ENCODE assay signal across 34 cellular contexts in genomic region chr13:87878706-87879105, GRCh38.
"Had no signal": no experiment of that assay in that cellular context is flagged by ENCODE, and none has a peak within 500 bp of the region (broad histone marks: within the 10 kb centered on the region; RNA-seq: fewer than 3 reads in every experiment).

No MANE protein-coding gene starts in this region.

- H3K27ac ChIP-seq: breast epithelium, cardiac muscle cell, colonic mucosa, epithelial cell of prostate, esophagus squamous epithelium, gastroesophageal sphincter, heart right ventricle had no signal

- H3K4me3 Mint-ChIP-seq: activated CD4-positive, alpha-beta memory T cell treated with anti-CD3 and anti-CD28 coated beads for 36 hours; activated CD4-positive, alpha-beta T cell treated with anti-CD3 and anti-CD28 coated beads for 36 hours; activated CD4-positive, alpha-beta T cell treated with anti-CD3 and anti-CD28 coated beads, Interleukin-2, amount 10 ng/mL, durations not matched to agents 24 days and 14 days; activated CD8-positive, alpha-beta memory T cell treated with anti-CD3 and anti-CD28 coated beads, Interleukin-2, amount 10 ng/mL, durations not matched to agents 7 days and 5 days; activated CD8-positive, alpha-beta T cell treated with anti-CD3 and anti-CD28 coated beads, Interleukin-2, amount 10 ng/mL, durations not matched to agents 7 days and 5 days; activated naive CD4-positive, alpha-beta T cell treated with anti-CD3 and anti-CD28 coated beads, Interleukin-2, amount 10 ng/mL, durations not matched to agents 7 days and 5 days; activated naive CD8-positive, alpha-beta T cell treated with anti-CD3 and anti-CD28 coated beads, Interleukin-2, amount 10 ng/mL, durations not matched to agents 7 days and 5 days; activated T-helper 1 cell treated with anti-CD3 and anti-CD28 coated beads, Interleukin-12 subunit alpha, Interleukin-12 subunit beta, Interleukin-2, Interleukin-4 antibody, amounts not matched to agents 30 ng/mL and 10 ng/mL and 1 ng/mL, durations not matched to agents 14 hours and 24 hours and 36 hours; brain had no signal

- DNase-seq: activated CD4-positive, alpha-beta memory T cell treated with anti-CD3 and anti-CD28 coated beads for 36 hours; activated CD4-positive, alpha-beta T cell treated with anti-CD3 and anti-CD28 coated beads for 36 hours; activated CD4-positive, alpha-beta T cell treated with anti-CD3 and anti-CD28 coated beads, Interleukin-2, amount 10 ng/mL, durations not matched to agents 24 days and 14 days; activated CD4-positive, CD25-positive, alpha-beta regulatory T cell; activated CD4-positive, CD25-positive, alpha-beta regulatory T cell treated with anti-CD3 and anti-CD28 coated beads, Interleukin-2, amount 50 U/mL, for 72 hours; activated CD8-positive, alpha-beta memory T cell treated with anti-CD3 and anti-CD28 coated beads, Interleukin-2, amount 10 ng/mL, durations not matched to agents 7 days and 5 days; activated CD8-positive, alpha-beta memory T cell treated with anti-CD3 and anti-CD28 coated beads, Interleukin-2, amount 50 U/mL, for 4 hours; activated CD8-positive, alpha-beta T cell treated with anti-CD3 and anti-CD28 coated beads, Interleukin-2, amount 10 ng/mL, durations not matched to agents 7 days and 5 days; activated gamma-delta T cell; activated naive CD4-positive, alpha-beta T cell; activated naive CD4-positive, alpha-beta T cell treated with anti-CD3 and anti-CD28 coated beads, Interleukin-2, amount 10 ng/mL, durations not matched to agents 7 days and 5 days; activated naive CD8-positive, alpha-beta T cell treated with anti-CD3 and anti-CD28 coated beads, Interleukin-2, amount 10 ng/mL, durations not matched to agents 7 days and 5 days; activated T-cell treated with anti-CD3 and anti-CD28 coated beads, Interleukin-2, amount 50 U/mL, for 1 hour; activated T-cell treated with anti-CD3 and anti-CD28 coated beads, Interleukin-2, amount 50 U/mL, for 48 hours; amygdala; aorta; central memory CD4-positive, alpha-beta T cell; cerebellar nuclear complex; colonic mucosa; effector CD8-positive, alpha-beta T cell; esophagus squamous epithelium; foreskin melanocyte; heart right ventricle; T-helper 2 cell had no signal

- H3K36me3 Mint-ChIP-seq: activated CD4-positive, alpha-beta memory T cell treated with anti-CD3 and anti-CD28 coated beads for 36 hours; activated CD8-positive, alpha-beta memory T cell treated with anti-CD3 and anti-CD28 coated beads, Interleukin-2, amount 10 ng/mL, durations not matched to agents 7 days and 5 days; activated naive CD4-positive, alpha-beta T cell treated with anti-CD3 and anti-CD28 coated beads, Interleukin-2, amount 10 ng/mL, durations not matched to agents 7 days and 5 days; activated naive CD4-positive, alpha-beta T cell treated with anti-CD3 and anti-CD28 coated beads, Interleukin-2, amount 50 U/mL, for 72 hours; activated naive CD8-positive, alpha-beta T cell treated with anti-CD3 and anti-CD28 coated beads, Interleukin-2, amount 10 ng/mL, durations not matched to agents 7 days and 5 days; brain had no signal

- H3K9me3 ChIP-seq: breast epithelium, colonic mucosa, esophagus squamous epithelium, gastroesophageal sphincter had no signal

- H3K27ac Mint-ChIP-seq: activated CD4-positive, alpha-beta memory T cell treated with anti-CD3 and anti-CD28 coated beads for 36 hours; activated CD4-positive, alpha-beta T cell treated with anti-CD3 and anti-CD28 coated beads for 36 hours; activated CD4-positive, alpha-beta T cell treated with anti-CD3 and anti-CD28 coated beads, Interleukin-2, amount 10 ng/mL, durations not matched to agents 24 days and 14 days; activated CD8-positive, alpha-beta memory T cell treated with anti-CD3 and anti-CD28 coated beads, Interleukin-2, amount 10 ng/mL, durations not matched to agents 7 days and 5 days; activated CD8-positive, alpha-beta T cell treated with anti-CD3 and anti-CD28 coated beads, Interleukin-2, amount 10 ng/mL, durations not matched to agents 7 days and 5 days; activated naive CD4-positive, alpha-beta T cell treated with anti-CD3 and anti-CD28 coated beads, Interleukin-2, amount 10 ng/mL, durations not matched to agents 7 days and 5 days; activated naive CD4-positive, alpha-beta T cell treated with anti-CD3 and anti-CD28 coated beads, Interleukin-2, amount 50 U/mL, for 72 hours; activated naive CD8-positive, alpha-beta T cell treated with anti-CD3 and anti-CD28 coated beads, Interleukin-2, amount 10 ng/mL, durations not matched to agents 7 days and 5 days; activated T-helper 1 cell treated with anti-CD3 and anti-CD28 coated beads, Interleukin-12 subunit alpha, Interleukin-12 subunit beta, Interleukin-2, Interleukin-4 antibody, amounts not matched to agents 30 ng/mL and 10 ng/mL and 1 ng/mL, durations not matched to agents 14 hours and 24 hours and 36 hours; activated T-helper 2 cell treated with anti-CD3 and anti-CD28 coated beads, Interferon-gamma antibody, Interleukin-2, Interleukin-4, amounts not matched to agents 10 μg/mL and 5 μg/mL and 100 μg/mL, durations not matched to agents 14 hours and 24 hours and 36 hours; brain had no signal

- H3K4me1 Mint-ChIP-seq: activated CD4-positive, alpha-beta T cell treated with anti-CD3 and anti-CD28 coated beads for 36 hours; activated CD4-positive, alpha-beta T cell treated with anti-CD3 and anti-CD28 coated beads, Interleukin-2, amount 10 ng/mL, durations not matched to agents 24 days and 14 days; activated CD8-positive, alpha-beta memory T cell treated with anti-CD3 and anti-CD28 coated beads, Interleukin-2, amount 10 ng/mL, durations not matched to agents 7 days and 5 days; activated naive CD4-positive, alpha-beta T cell treated with anti-CD3 and anti-CD28 coated beads, Interleukin-2, amount 10 ng/mL, durations not matched to agents 7 days and 5 days; activated naive CD8-positive, alpha-beta T cell treated with anti-CD3 and anti-CD28 coated beads, Interleukin-2, amount 10 ng/mL, durations not matched to agents 7 days and 5 days; brain had no signal

- FAIRE-seq: endometrium, endothelial cell of umbilical vein had no signal

- H3K4me3 ChIP-seq: breast epithelium, cardiac muscle cell, colonic mucosa, esophagus squamous epithelium, gastroesophageal sphincter, heart right ventricle had no signal

- H3K27me3 ChIP-seq: breast epithelium, cardiac muscle cell, colonic mucosa, esophagus squamous epithelium, gastroesophageal sphincter, heart right ventricle had no signal

- ATAC-seq: activated CD4-positive, alpha-beta T cell treated with anti-CD3 and anti-CD28 coated beads for 36 hours; activated CD8-positive, alpha-beta memory T cell treated with anti-CD3 and anti-CD28 coated beads, Interleukin-2, amount 10 ng/mL, durations not matched to agents 7 days and 5 days; activated CD8-positive, alpha-beta T cell treated with anti-CD3 and anti-CD28 coated beads, Interleukin-2, amount 10 ng/mL, durations not matched to agents 7 days and 5 days; activated naive CD4-positive, alpha-beta T cell treated with anti-CD3 and anti-CD28 coated beads, Interleukin-2, amount 50 U/mL, for 72 hours; gastroesophageal sphincter; heart right ventricle had no signal

- H3K4me1 ChIP-seq: breast epithelium, colonic mucosa, esophagus squamous epithelium, gastroesophageal sphincter, heart right ventricle had no signal

- H3K27me3 Mint-ChIP-seq: activated CD4-positive, alpha-beta memory T cell treated with anti-CD3 and anti-CD28 coated beads for 36 hours; activated CD4-positive, alpha-beta T cell treated with anti-CD3 and anti-CD28 coated beads for 36 hours; activated CD4-positive, alpha-beta T cell treated with anti-CD3 and anti-CD28 coated beads, Interleukin-2, amount 10 ng/mL, durations not matched to agents 24 days and 14 days; activated CD8-positive, alpha-beta memory T cell treated with anti-CD3 and anti-CD28 coated beads, Interleukin-2, amount 10 ng/mL, durations not matched to agents 7 days and 5 days; activated naive CD4-positive, alpha-beta T cell treated with anti-CD3 and anti-CD28 coated beads, Interleukin-2, amount 10 ng/mL, durations not matched to agents 7 days and 5 days; activated naive CD8-positive, alpha-beta T cell treated with anti-CD3 and anti-CD28 coated beads, Interleukin-2, amount 10 ng/mL, durations not matched to agents 7 days and 5 days had no signal

- H3K36me3 ChIP-seq: breast epithelium, cardiac muscle cell, colonic mucosa, esophagus squamous epithelium, gastroesophageal sphincter, heart right ventricle had no signal

- H3K9me3 Mint-ChIP-seq: activated CD4-positive, alpha-beta T cell treated with anti-CD3 and anti-CD28 coated beads, Interleukin-2, amount 10 ng/mL, durations not matched to agents 24 days and 14 days; activated naive CD4-positive, alpha-beta T cell treated with anti-CD3 and anti-CD28 coated beads, Interleukin-2, amount 10 ng/mL, durations not matched to agents 7 days and 5 days; activated naive CD8-positive, alpha-beta T cell treated with anti-CD3 and anti-CD28 coated beads, Interleukin-2, amount 10 ng/mL, durations not matched to agents 7 days and 5 days had no signal
